ENCODE assay signal across 9 cellular contexts in genomic region chr4:123304151-123305021, GRCh38.
DNase-seq lines count a peak whose midpoint lies in the region.
"Had no signal": no experiment of that assay in that cellular context is flagged by ENCODE, and none has a peak within 500 bp of the region (broad histone marks: within the 10 kb centered on the region; RNA-seq: fewer than 3 reads in every experiment).

No MANE protein-coding gene starts in this region.

- H3K27me3 Mint-ChIP-seq in activated T-cell treated with anti-CD3 and anti-CD28 coated beads, Interleukin-2, amount 50 U/mL, for 24 hours = no peaks in the 10 kb centered on the region

- peaks cover 2% of the 10 kb centered on the region for H3K9me3 Mint-ChIP-seq in activated T-cell treated with anti-CD3 and anti-CD28 coated beads, Interleukin-2, amount 50 U/mL, for 24 hours

- peaks cover 6% of the 10 kb centered on the region for H3K4me1 Mint-ChIP-seq in activated T-cell treated with anti-CD3 and anti-CD28 coated beads, Interleukin-2, amount 50 U/mL, for 24 hours (ENCODE audit: low read depth)

- no peak overlapping the region for H3K4me3 Mint-ChIP-seq in activated T-cell treated with anti-CD3 and anti-CD28 coated beads, Interleukin-2, amount 50 U/mL, for 24 hours

- H3K27ac Mint-ChIP-seq in activated T-cell treated with anti-CD3 and anti-CD28 coated beads, Interleukin-2, amount 50 U/mL, for 24 hours = no peak overlapping the region

- DNase-seq in activated T-cell treated with anti-CD3 and anti-CD28 coated beads, Interleukin-2, amount 50 U/mL, for 48 hours = peak; percentile 21 to 26
- no peak for DNase-seq in activated T-cell treated with anti-CD3 and anti-CD28 coated beads, Interleukin-2, amount 50 U/mL, for 24 hours
- DNase-seq in NCI-H1417 treated with DMSO at 0.1 percent for 48 hours (lab: John Stamatoyannopoulos, UW) = peak; percentile 66
- DNase-seq in ecto neural progenitor cell (ENCODE audit: low spot score) = peak; percentile 73
- DNase-seq in superior temporal gyrus (ENCODE audit: extremely low spot score) = peak; percentile 37
- DNase-seq in effector CD8-positive, alpha-beta T cell (lab: John Stamatoyannopoulos, UW) = no peak
- DNase-seq in dedifferentiated amniotic fluid mesenchymal stem cell (ENCODE audit: extremely low spot score) = no peak
- DNase-seq in NCI-H2029 treated with DMSO at 0.1 percent for 48 hours (lab: John Stamatoyannopoulos, UW) = no peak
- DNase-seq: SHP77 treated with DMSO at 0.1 percent for 48 hours had no signal

- peaks cover 43% of the 10 kb centered on the region for H3K36me3 Mint-ChIP-seq in activated T-cell treated with anti-CD3 and anti-CD28 coated beads, Interleukin-2, amount 50 U/mL, for 24 hours (ENCODE audit: low read depth)

Comparison
In these comparisons a context has a peak if more than half of its experiments do, and no peak if none do; other contexts are left out.
1. DNase-seq: peak in activated T-cell treated with anti-CD3 and anti-CD28 coated beads, Interleukin-2, amount 50 U/mL, for 48 hours (2 of 2), NCI-H1417 treated with DMSO at 0.1 percent for 48 hours (single experiment), ecto neural progenitor cell (single experiment) and superior temporal gyrus (single experiment); none in activated T-cell treated with anti-CD3 and anti-CD28 coated beads, Interleukin-2, amount 50 U/mL, for 24 hours (single experiment), effector CD8-positive, alpha-beta T cell (single experiment), dedifferentiated amniotic fluid mesenchymal stem cell (single experiment) and NCI-H2029 treated with DMSO at 0.1 percent for 48 hours (single experiment).